Comparison of ENCODE assay signal across 17 cellular contexts in genomic region chr6:34300332-34300751, GRCh38. TPM values are rescaled to one million over a fixed set of nuclear protein-coding genes. Genes with fewer than 3 reads are reported as not detected.
A peak's percentile ranks its signal among the peaks of the same experiment; 100 is the strongest.
DNase-seq lines count a peak whose midpoint lies in the region; ATAC-seq and TF ChIP-seq lines count a peak whose summit lies in the region.
"Had no signal": no experiment of that assay in that cellular context is flagged by ENCODE, and none has a peak within 500 bp of the region (broad histone marks: within the 10 kb centered on the region; RNA-seq: fewer than 3 reads in every experiment).

No MANE protein-coding gene starts in this region.

- H3K36me3 ChIP-seq in MM.1S (replicated peaks; ENCODE audit: insufficient read depth, low read length), result no peaks in the 10 kb centered on the region
- no peaks in the 10 kb centered on the region for H3K36me3 ChIP-seq in neural progenitor cell
- no peaks in the 10 kb centered on the region for H3K36me3 ChIP-seq in A673 (ENCODE audit: insufficient read depth, low read length, poor library complexity, severe bottlenecking)
- H3K36me3 ChIP-seq: BE2C had no signal

- intact Hi-C loops in A673 (cut with micrococcal nuclease; ENCODE audit: unreplicated experiment), result no loop called here

- H3K4me1 ChIP-seq in MM.1S (ENCODE audit: low read length) (peaks cover 29% of the 10 kb centered on the region), neural progenitor cell (no peaks in the 10 kb centered on the region), A673 (ENCODE audit: insufficient read depth, low read length, poor library complexity, severe bottlenecking) (no peaks in the 10 kb centered on the region)
- H3K4me1 ChIP-seq: BE2C, testis had no signal

- no peaks in the 10 kb centered on the region for H3K9me3 ChIP-seq in MM.1S (replicated peaks; ENCODE audit: insufficient read depth, low read length)
- H3K9me3 ChIP-seq in neural progenitor cell (ENCODE audit: low read depth), result no peaks in the 10 kb centered on the region
- H3K9me3 ChIP-seq in A673 (ENCODE audit: low read depth, low read length, poor library complexity, severe bottlenecking), result no peaks in the 10 kb centered on the region
- H3K9me3 ChIP-seq: BE2C, testis had no signal

- no TSS peak for BruUV-seq in A673 (replicated peaks; lab: Mats Ljungman, UMichigan)

- H4K20me1 ChIP-seq in MM.1S (ENCODE audit: insufficient read depth, low read length) (no peaks in the 10 kb centered on the region), neural progenitor cell (ENCODE audit: low read depth) (no peaks in the 10 kb centered on the region)

- no peak overlapping the region for H3K9ac ChIP-seq in MM.1S (ENCODE audit: low read length)
- H3K9ac ChIP-seq in neural progenitor cell, result peak overlapping the region; percentile 43

- H3K79me2 ChIP-seq in MM.1S (ENCODE audit: low read length), result peaks cover 16% of the 10 kb centered on the region
- H3K79me2 ChIP-seq in neural progenitor cell (ENCODE audit: low read depth), result no peaks in the 10 kb centered on the region

- H3K4me2 ChIP-seq in MM.1S (ENCODE audit: low read depth, low read length) (no peak overlapping the region), neural progenitor cell (no peak overlapping the region)

- H2AFZ ChIP-seq in MM.1S (ENCODE audit: low read length) (no peak overlapping the region), neural progenitor cell (replicated peaks) (no peak overlapping the region)

- H3K27me3 Mint-ChIP-seq in neural progenitor cell (ENCODE audit: insufficient read depth, low read depth), result no peaks in the 10 kb centered on the region
- H3K27me3 Mint-ChIP-seq: activated naive CD4-positive, alpha-beta T cell treated with anti-CD3 and anti-CD28 coated beads, Interleukin-2, amount 10 ng/mL, durations not matched to agents 7 days and 5 days; naive thymus-derived CD8-positive, alpha-beta T cell had no signal

- H3K4me3 Mint-ChIP-seq in neural progenitor cell, result no peak overlapping the region
- H3K4me3 Mint-ChIP-seq: activated naive CD4-positive, alpha-beta T cell treated with anti-CD3 and anti-CD28 coated beads, Interleukin-2, amount 10 ng/mL, durations not matched to agents 7 days and 5 days; brain; naive thymus-derived CD8-positive, alpha-beta T cell had no signal

- H3K4me1 Mint-ChIP-seq in neural progenitor cell, result no peaks in the 10 kb centered on the region

- no peaks in the 10 kb centered on the region for H3K27me3 ChIP-seq in MM.1S (replicated peaks; ENCODE audit: insufficient read depth, low read length)
- H3K27me3 ChIP-seq in neural progenitor cell, result no peaks in the 10 kb centered on the region
- no peaks in the 10 kb centered on the region for H3K27me3 ChIP-seq in A673 (replicated peaks; ENCODE audit: insufficient read depth, low read depth, low read length, poor library complexity)
- H3K27me3 ChIP-seq: BE2C, testis had no signal

- no peaks in the 10 kb centered on the region for H3K9me2 ChIP-seq in MM.1S (replicated peaks; ENCODE audit: insufficient read depth, low read length)

- peak; percentile 27 for DNase-seq in GM10248 (ENCODE audit: extremely low spot score)
- no peak for DNase-seq in MM.1S
- peak; percentile 54 for DNase-seq in globus pallidus (ENCODE audit: low spot score)
- DNase-seq in neural progenitor cell (ENCODE audit: low spot score), result no peak
- DNase-seq in A673 (ENCODE audit: low spot score), result no peak
- no peak for DNase-seq in NK-92 (lab: John Stamatoyannopoulos, UW; ENCODE audit: unreplicated experiment)
- DNase-seq in activated naive CD4-positive, alpha-beta T cell (lab: John Stamatoyannopoulos, UW), result no peak
- DNase-seq: activated naive CD4-positive, alpha-beta T cell treated with anti-CD3 and anti-CD28 coated beads, Interleukin-2, amount 10 ng/mL, durations not matched to agents 7 days and 5 days; BE2C; DMS153; left cardiac atrium; naive thymus-derived CD8-positive, alpha-beta T cell; NCI-H187 treated with DMSO at 0.1 percent for 48 hours; NCI-H446 treated with DMSO at 0.1 percent for 48 hours; testis had no signal

- H3K4me3 ChIP-seq in MM.1S (ENCODE audit: low read length), result no peak overlapping the region
- H3K4me3 ChIP-seq in neural progenitor cell, result no peak overlapping the region
- H3K4me3 ChIP-seq in A673 (ENCODE audit: low read depth, low read length, poor library complexity, severe bottlenecking), result no peak overlapping the region
- H3K4me3 ChIP-seq: testis had no signal

- H3F3A ChIP-seq in MM.1S (ENCODE audit: insufficient read depth, low read length) (peaks cover 8% of the 10 kb centered on the region), neural progenitor cell (ENCODE audit: low read depth) (no peaks in the 10 kb centered on the region)

- no peak overlapping the region for H3K27ac Mint-ChIP-seq in neural progenitor cell
- H3K27ac Mint-ChIP-seq: activated naive CD4-positive, alpha-beta T cell treated with anti-CD3 and anti-CD28 coated beads, Interleukin-2, amount 10 ng/mL, durations not matched to agents 7 days and 5 days had no signal

- no peaks in the 10 kb centered on the region for H3K9me3 Mint-ChIP-seq in neural progenitor cell
- H3K9me3 Mint-ChIP-seq: activated naive CD4-positive, alpha-beta T cell treated with anti-CD3 and anti-CD28 coated beads, Interleukin-2, amount 10 ng/mL, durations not matched to agents 7 days and 5 days; brain; naive thymus-derived CD8-positive, alpha-beta T cell had no signal

- ATAC-seq in GM18873 (IDR thresholded peaks at IDR 0.05; ENCODE audit: low FRiP score, unreplicated experiment), result no peak
- ATAC-seq: naive thymus-derived CD8-positive, alpha-beta T cell had no signal

- CTCF ChIA-PET in GM10248 (lab: Yijun Ruan, JAX) (interaction anchor here (1.0 to 2.1 kb wide), 9 partner anchors 17 to 940 kb away, joined by 3 to 8 read pairs (median 3); partner anchors contain the start of gene SMIM29), A673 (lab: Charles Lee) (no interaction called here)

- no peak for TF ChIP-seq CTCF in GM10248 (IDR thresholded peaks at IDR 0.05; ENCODE audit: control extremely low read depth, extremely low read depth, low read depth, missing control alignments)
- TF ChIP-seq CTCF in MM.1S (IDR thresholded peaks at IDR 0.05; ENCODE audit: low read length), result no peak
- TF ChIP-seq CTCF in neural progenitor cell (IDR thresholded peaks at IDR 0.05), result no peak
- TF ChIP-seq CTCF in A673 (conservative IDR thresholded peaks at IDR 0.05; ENCODE audit: low read depth, low read length), result no peak

- H3K36me3 Mint-ChIP-seq in neural progenitor cell, result peaks cover 6% of the 10 kb centered on the region

- POLR2A ChIA-PET in GM10248 (lab: Yijun Ruan, JAX) (no interaction called here), A673 (lab: Charles Lee; ENCODE audit: low non-redundant PET) (no interaction called here)

- peak overlapping the region; percentile 2; the same call in 1 of the 2 replicates for H3K27ac ChIP-seq in MM.1S (ENCODE audit: low read length)
- H3K27ac ChIP-seq in neural progenitor cell, result no peak overlapping the region
- no peak overlapping the region for H3K27ac ChIP-seq in A673 (ENCODE audit: low read depth, low read length, poor library complexity, severe bottlenecking)
- H3K27ac ChIP-seq: testis had no signal

RNA-seq across cellular contexts. Expression of gene SMIM29, which starts 51.5 kb away (rescaled TPM):
- total RNA-seq in neural progenitor cell (ENCODE audit: low replicate concordance), result 2.4 and 8.9 TPM in 2 replicates
- total RNA-seq in A673 (2021), result 19.1 and 24.0 TPM in 2 replicates

Comparison
In these comparisons a context has a peak if more than half of its experiments do, and no peak if none do; other contexts are left out.
1. DNase-seq: peak in GM10248 (single experiment) and globus pallidus (single experiment); none in MM.1S (single experiment), neural progenitor cell (single experiment), A673 (single experiment), NK-92 (single experiment) and activated naive CD4-positive, alpha-beta T cell (0 of 4).